10 cellular contexts compared by ENCODE assay signal in the genomic region with DNA sequence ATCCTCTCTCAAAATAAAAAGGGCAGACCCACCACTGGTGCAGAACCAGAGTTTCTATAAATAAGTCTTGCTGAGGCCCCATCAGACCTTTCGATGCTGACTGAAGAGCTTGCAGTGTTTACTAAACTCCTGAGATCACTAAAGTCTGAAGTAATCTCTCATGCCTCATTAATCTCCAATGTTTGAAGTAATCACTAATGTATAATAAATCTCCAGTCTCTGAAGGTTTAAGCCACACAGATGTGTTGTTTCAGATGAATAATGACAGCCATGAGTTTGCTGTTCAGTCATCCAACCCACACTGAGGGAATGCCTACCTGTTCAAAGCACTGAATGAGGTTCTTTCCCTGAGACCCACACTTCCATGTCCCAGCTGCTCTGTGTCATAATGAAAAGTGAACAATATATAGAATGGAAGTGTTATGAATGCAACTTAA. TPM values are rescaled to one million over a fixed set of nuclear protein-coding genes. Genes with fewer than 3 reads are reported as not detected.
DNase-seq lines count a peak whose midpoint lies in the region; ATAC-seq, FAIRE-seq and TF ChIP-seq lines count a peak whose summit lies in the region.
"Had no signal": no experiment of that assay in that cellular context is flagged by ENCODE, and none has a peak within 500 bp of the region (broad histone marks: within the 10 kb centered on the region; RNA-seq: fewer than 3 reads in every experiment).

No MANE protein-coding gene starts in this region.

- no peak for DNase-seq in GM12892 (ENCODE audit: insufficient read length)
- peak; percentile 98 for DNase-seq in SHP77 treated with DMSO at 0.1 percent for 48 hours (lab: John Stamatoyannopoulos, UW)
- no peak for DNase-seq in foreskin melanocyte
- DNase-seq in activated effector memory CD4-positive, alpha-beta T cell treated with Interleukin-2 at 50 U/mL for 16 hours = no peak
- DNase-seq in HUDEP-2 (lab: John Stamatoyannopoulos, UW; ENCODE audit: unreplicated experiment in 76 of 76) = no peak
- DNase-seq: activated T-cell treated with anti-CD3 and anti-CD28 coated beads, Interleukin-2, amount 50 U/mL, for 48 hours; stimulated activated CD4-positive, alpha-beta T cell treated with anti-CD3 and anti-CD28 coated beads, Interleukin-15, amount 100 ng/mL, for 24 hours had no signal

- ATAC-seq in GM21619 (IDR thresholded peaks at IDR 0.05; ENCODE audit: unreplicated experiment) (peak; percentile 72), HG03558 (IDR thresholded peaks at IDR 0.05; ENCODE audit: extremely low read depth, unreplicated experiment) (peak; percentile 55), HG03139 (IDR thresholded peaks at IDR 0.05; ENCODE audit: unreplicated experiment) (no peak)

- FAIRE-seq in GM12892 (lab: Jason Lieb, UNC) = peak; percentile 87

- no peak for TF ChIP-seq POLR2A in GM12892 (IDR thresholded peaks at IDR 0.05; ENCODE audit: low read depth, low read length)

RNA-seq across cellular contexts. Expression of a gene that starts 50.6 kb away (rescaled TPM):
- polyA plus RNA-seq in GM12892 (2012; ENCODE audit: missing spikeins) = not detected
